ENCODE assay signal across 8 cellular contexts in genomic region chr10:79322616-79323566, GRCh38. TPM values are rescaled to one million over a fixed set of nuclear protein-coding genes. Genes with fewer than 3 reads are reported as not detected.
DNase-seq lines count a peak whose midpoint lies in the region; ATAC-seq, FAIRE-seq and TF ChIP-seq lines count a peak whose summit lies in the region.

No MANE protein-coding gene starts in this region.

- TF ChIP-seq CTCF in chondrocyte (IDR thresholded peaks at IDR 0.05): no peak

- H3K4me3 Mint-ChIP-seq in activated CD4-positive, alpha-beta T cell treated with anti-CD3 and anti-CD28 coated beads for 36 hours: peak overlapping the region; percentile 46
- no peak overlapping the region for H3K4me3 Mint-ChIP-seq in chondrocyte (ENCODE audit: unreplicated experiment)

- no peak overlapping the region for H3K4me3 ChIP-seq in aorta (ENCODE audit: low read length in 2 of 2)

- peak overlapping the region; percentile 94 for H3K27ac Mint-ChIP-seq in activated CD4-positive, alpha-beta T cell treated with anti-CD3 and anti-CD28 coated beads for 36 hours
- peak overlapping the region; percentile 80 for H3K27ac Mint-ChIP-seq in chondrocyte (ENCODE audit: unreplicated experiment)

- H3K9me3 ChIP-seq in aorta (ENCODE audit: control insufficient read depth, low read length): no peaks in the 10 kb centered on the region

- peaks cover 70% of the 10 kb centered on the region for H3K4me1 Mint-ChIP-seq in activated CD4-positive, alpha-beta T cell treated with anti-CD3 and anti-CD28 coated beads for 36 hours
- H3K4me1 Mint-ChIP-seq in chondrocyte (ENCODE audit: low read depth): peaks cover 25% of the 10 kb centered on the region

- peaks cover 3% of the 10 kb centered on the region for H3K9me3 Mint-ChIP-seq in activated CD4-positive, alpha-beta T cell treated with anti-CD3 and anti-CD28 coated beads for 36 hours (ENCODE audit: low read depth)
- H3K9me3 Mint-ChIP-seq in chondrocyte (ENCODE audit: low read depth): no peaks in the 10 kb centered on the region

- no peak overlapping the region for H3K27ac ChIP-seq in aorta (ENCODE audit: low read depth in 1 of 2, low read length in 2 of 2)

- peaks cover 2% of the 10 kb centered on the region for H3K36me3 Mint-ChIP-seq in activated CD4-positive, alpha-beta T cell treated with anti-CD3 and anti-CD28 coated beads for 36 hours (ENCODE audit: low read depth)
- no peaks in the 10 kb centered on the region for H3K36me3 Mint-ChIP-seq in chondrocyte (ENCODE audit: low read depth)

- no peak for FAIRE-seq in HTR-8/SVneo (lab: Jason Lieb, UNC)

- WGBS in aorta, 2 donors: 90 to 92% methylated on average over 15 of the region's 15 CpGs

- no peaks in the 10 kb centered on the region for H3K36me3 ChIP-seq in aorta (ENCODE audit: control insufficient read depth in 1 of 2, insufficient read depth in 2 of 2, low read length in 1 of 2)

- no peaks in the 10 kb centered on the region for H3K27me3 ChIP-seq in aorta (ENCODE audit: control insufficient read depth in 1 of 2, insufficient read depth in 2 of 2, low read length in 1 of 2)

- CTCF ChIA-PET in activated CD4-positive, alpha-beta T cell treated with anti-CD3 and anti-CD28 coated beads for 36 hours (lab: Charles Lee): interaction anchor here (0.8 to 2.9 kb wide), 8 partner anchors 8 to 37 kb away, joined by 3 to 26 read pairs (median 5); partner anchors contain the start of gene PPIF

- no peaks in the 10 kb centered on the region for H3K27me3 Mint-ChIP-seq in activated CD4-positive, alpha-beta T cell treated with anti-CD3 and anti-CD28 coated beads for 36 hours
- H3K27me3 Mint-ChIP-seq in chondrocyte (ENCODE audit: low read depth): no peaks in the 10 kb centered on the region

- H3K4me1 ChIP-seq in aorta (ENCODE audit: control insufficient read depth in 1 of 2, insufficient read depth in 2 of 2, low read length in 2 of 2): no peaks in the 10 kb centered on the region

- intact Hi-C loops in activated CD4-positive, alpha-beta T cell treated with anti-CD3 and anti-CD28 coated beads for 36 hours (cut with DNase I, micrococcal nuclease): loop anchor here (1.0 to 10.0 kb wide), 7 partner anchors 8 to 1291 kb away; partner anchors contain the start of genes PPIF (in 1 of the 2), RPS24 (in 1 of the 2) and TSPAN14 (in 1 of the 2)
- intact Hi-C loops in aorta (cut with DNase I): no loop called here

- peak; percentile 67 for ATAC-seq in GM19438 (IDR thresholded peaks at IDR 0.05; ENCODE audit: low read depth, unreplicated experiment)
- peak; percentile 75 for ATAC-seq in activated CD4-positive, alpha-beta T cell treated with anti-CD3 and anti-CD28 coated beads for 36 hours
- no peak for ATAC-seq in aorta (ENCODE audit: low FRiP score)
- no peak for ATAC-seq in GM19455 (IDR thresholded peaks at IDR 0.05; ENCODE audit: unreplicated experiment)

- DNase-seq in HTR-8/SVneo (ENCODE audit: insufficient read length, low spot score) (peak; percentile 47), chondrocyte (ENCODE audit: low spot score) (peak; percentile 82), renal cortical epithelial cell (ENCODE audit: low read depth) (peak; percentile 68), aorta (peak; percentile 71 to 89), NCI-H1105 treated with DMSO at 0.1 percent for 48 hours (lab: John Stamatoyannopoulos, UW) (no peak)
- peak; percentile 91 for DNase-seq in activated CD4-positive, alpha-beta T cell treated with anti-CD3 and anti-CD28 coated beads for 36 hours

- POLR2A ChIA-PET in activated CD4-positive, alpha-beta T cell treated with anti-CD3 and anti-CD28 coated beads for 36 hours (lab: Charles Lee): interaction anchor here (0.6 to 1.8 kb wide), 8 partner anchors 9 to 115 kb away, joined by 3 to 15 read pairs (median 4); no protein-coding TSS in a partner anchor

RNA-seq across cellular contexts. Expression of gene PPIF, which starts 24.4 kb away (rescaled TPM):
- 10 to 100 TPM; 92.3 to 96.1 TPM for total RNA-seq in activated CD4-positive, alpha-beta T cell treated with anti-CD3 and anti-CD28 coated beads for 36 hours
- total RNA-seq in chondrocyte (11.0 to 16.2 TPM (median 15.2 TPM) in 3 replicates), renal cortical epithelial cell (48.6 and 58.7 TPM in 2 replicates), aorta (10 to 100 TPM; 16.8 to 21.2 TPM)
- 10 to 100 TPM in 1 of 2 donors, 1 to 10 TPM in 1; 9.0 to 11.1 TPM for polyA plus RNA-seq in aorta

Comparison
In these comparisons a context has a peak if more than half of its experiments do, and no peak if none do; other contexts are left out.
1. ATAC-seq: peak in GM19438 (single experiment) and activated CD4-positive, alpha-beta T cell treated with anti-CD3 and anti-CD28 coated beads for 36 hours (single experiment); none in aorta (single experiment) and GM19455 (single experiment).
2. intact Hi-C loops: an anchor here in activated CD4-positive, alpha-beta T cell treated with anti-CD3 and anti-CD28 coated beads for 36 hours (1.0 to 10.0 kb wide); none called in aorta.